Comparison of ENCODE assay signal across 8 cellular contexts in genomic region chr11:65899356-65900124, GRCh38. TPM values are rescaled to one million over a fixed set of nuclear protein-coding genes. Genes with fewer than 3 reads are reported as not detected.
DNase-seq lines count a peak whose midpoint lies in the region; ATAC-seq, FAIRE-seq and TF ChIP-seq lines count a peak whose summit lies in the region.

No MANE protein-coding gene starts in this region.

- peak overlapping the region in 1 of 2 experiments; percentile 97 for H3K23ac ChIP-seq in mesenchymal stem cell (ENCODE audit: low read length in 2 of 2)

- peak overlapping the region; percentile 83 for H4K91ac ChIP-seq in mesenchymal stem cell (ENCODE audit: low read length)

- H2AK5ac ChIP-seq in mesenchymal stem cell (ENCODE audit: low read length, severe bottlenecking): peak overlapping the region; percentile 57

- H3K4me1 ChIP-seq in BE2C: no peaks in the 10 kb centered on the region
- H3K4me1 ChIP-seq in HUES48 (ENCODE audit: control insufficient read depth, insufficient read depth, low read length): peaks cover 9% of the 10 kb centered on the region
- peaks cover 43% of the 10 kb centered on the region for H3K4me1 ChIP-seq in mesenchymal stem cell (ENCODE audit: control insufficient read depth, insufficient read depth, low read depth, low read length)

- peaks cover 2% of the 10 kb centered on the region for H3K79me1 ChIP-seq in mesenchymal stem cell (replicated peaks; ENCODE audit: low read length, poor library complexity, severe bottlenecking)

- TF ChIP-seq CTCF in BE2C (IDR thresholded peaks at IDR 0.05; ENCODE audit: low read depth, low read length): no peak
- TF ChIP-seq CTCF in dorsolateral prefrontal cortex (IDR thresholded peaks at IDR 0.05 in 54 of 56, conservative IDR thresholded peaks at IDR 0.05 in 2 of 56; ENCODE audit: low read depth in 1 of 56, partially characterized antibody in 56 of 56): no peak

- WGBS in mesenchymal stem cell: under 1% methylated on average over 66 of the region's 78 CpGs

- no peak for ATAC-seq in HG02884 (IDR thresholded peaks at IDR 0.05; ENCODE audit: unreplicated experiment)

- H4K8ac ChIP-seq in mesenchymal stem cell (ENCODE audit: low read length): peak overlapping the region; percentile 84

- peak overlapping the region; percentile 82 for H2BK120ac ChIP-seq in mesenchymal stem cell (ENCODE audit: low read depth, low read length)

- intact Hi-C loops in dorsolateral prefrontal cortex (cut with DNase I): no loop called here

- FAIRE-seq in H54 (lab: Jason Lieb, UNC): no peak

- no peaks in the 10 kb centered on the region for H3K36me3 ChIP-seq in BE2C
- H3K36me3 ChIP-seq in HUES48 (ENCODE audit: control insufficient read depth, insufficient read depth, low read length): no peaks in the 10 kb centered on the region
- peaks cover 23 to 30% of the 10 kb centered on the region in 2 experiments for H3K36me3 ChIP-seq in mesenchymal stem cell (ENCODE audit: control insufficient read depth in 1 of 2, insufficient read depth in 2 of 2, low read depth in 1 of 2, low read length in 2 of 2)

- H3K14ac ChIP-seq in mesenchymal stem cell (ENCODE audit: low read length in 2 of 2): peak overlapping the region in 1 of 2 experiments; percentile 94

- H3K4me3 ChIP-seq in BE2C (ENCODE audit: low read depth, low read length) (no peak overlapping the region), HUES48 (ENCODE audit: low read depth, low read length) (peak overlapping the region; percentile 64), dorsolateral prefrontal cortex (peak overlapping the region; percentile 38 to 72 (median 57)), mesenchymal stem cell (ENCODE audit: insufficient read depth in 1 of 2, low read depth in 1 of 2, low read length in 2 of 2) (peak overlapping the region; percentile 80 to 98)

- no peak for TF ChIP-seq POLR2A in H54 (IDR thresholded peaks at IDR 0.05; ENCODE audit: low read depth, low read length)

- H3K9ac ChIP-seq in HUES48 (ENCODE audit: low read depth, low read length) (peak overlapping the region; percentile 69), mesenchymal stem cell (ENCODE audit: low read length) (peak overlapping the region; percentile 100)

- peak overlapping the region; percentile 39 for H2AFZ ChIP-seq in mesenchymal stem cell (ENCODE audit: low read depth, low read length)

- H3K27ac ChIP-seq in HUES48 (ENCODE audit: low read depth, low read length) (peak overlapping the region; percentile 87), dorsolateral prefrontal cortex (peak overlapping the region in 7 of 59 donors; percentile 2 to 58 (median 24)), mesenchymal stem cell (ENCODE audit: low read length, poor library complexity, severe bottlenecking) (peak overlapping the region; percentile 94)

- peak overlapping the region; percentile 95 for H2BK5ac ChIP-seq in mesenchymal stem cell (ENCODE audit: low read depth, low read length, poor library complexity, severe bottlenecking)

- peak overlapping the region; percentile 80 to 91 for H3K4ac ChIP-seq in mesenchymal stem cell (ENCODE audit: low read depth in 1 of 2, low read length in 2 of 2)

- H3K4me2 ChIP-seq in mesenchymal stem cell (ENCODE audit: low read length, poor library complexity, severe bottlenecking): peak overlapping the region; percentile 92

- peak overlapping the region; percentile 73 for H2BK15ac ChIP-seq in mesenchymal stem cell (ENCODE audit: low read depth, poor library complexity, severe bottlenecking)

- H3K18ac ChIP-seq in mesenchymal stem cell (ENCODE audit: low read depth in 1 of 2, low read length in 2 of 2): peak overlapping the region; percentile 78 to 95

- H2BK12ac ChIP-seq in mesenchymal stem cell (ENCODE audit: low read length in 2 of 2): peak overlapping the region; percentile 38 to 95

- peak; percentile 47 for DNase-seq in BE2C
- DNase-seq in activated CD4-positive, alpha-beta T cell treated with anti-CD3 and anti-CD28 coated beads for 24 hours (ENCODE audit: low read depth in 2 of 2): peak; percentile 64 to 74
- DNase-seq in dorsolateral prefrontal cortex: peak in 1 of 10 donors; percentile 64
- DNase-seq in mesenchymal stem cell: peak; percentile 88
- DNase-seq in stimulated activated CD8-positive, alpha-beta memory T cell treated with anti-CD3 and anti-CD28 coated beads, Interleukin-7, amount 100 ng/mL, for 24 hours (ENCODE audit: low read depth): peak; percentile 58
- no peak for DNase-seq in H54 (ENCODE audit: insufficient read length, low spot score)

- H3K27me3 ChIP-seq in BE2C: peaks cover 56% of the 10 kb centered on the region
- peaks cover 55% of the 10 kb centered on the region for H3K27me3 ChIP-seq in HUES48 (ENCODE audit: control insufficient read depth, insufficient read depth, low read length)
- peaks cover 0 to 17% (median 7%) of the 10 kb centered on the region in 45 donors for H3K27me3 ChIP-seq in dorsolateral prefrontal cortex
- H3K27me3 ChIP-seq in mesenchymal stem cell (ENCODE audit: control insufficient read depth in 1 of 2, insufficient read depth in 1 of 2, low read length in 2 of 2): no peaks in the 10 kb centered on the region

- no peaks in the 10 kb centered on the region; the same call in 1 of the 2 replicates for H3K9me3 ChIP-seq in BE2C
- no peaks in the 10 kb centered on the region for H3K9me3 ChIP-seq in HUES48 (ENCODE audit: control insufficient read depth, insufficient read depth, low read length)
- no peaks in the 10 kb centered on the region for H3K9me3 ChIP-seq in mesenchymal stem cell (ENCODE audit: control insufficient read depth, low read length)

RNA-seq across cellular contexts. Expression of gene FOSL1, which starts 0.6 kb away (rescaled TPM):
- not detected for polyA plus RNA-seq in BE2C (2012; ENCODE audit: insufficient read depth, insufficient read length, low read depth)
- total RNA-seq in dorsolateral prefrontal cortex: 1 to 10 TPM in 55 of 120 experiments, under 1 TPM in 41, not detected in 24; 0.30 to 6.6 (median 1.2) TPM
- 40.2 TPM for polyA plus RNA-seq in mesenchymal stem cell (2013, experiment 1 of 2)
- 38.9 TPM for polyA plus RNA-seq in mesenchymal stem cell (2013, experiment 2 of 2)

RNA-seq across cellular contexts. Expression of gene CCDC85B, which starts 9.1 kb away (rescaled TPM):
- polyA plus RNA-seq in BE2C (2012; ENCODE audit: insufficient read depth, insufficient read length, low read depth): 205 TPM
- 100 to 1,000 TPM in 4 of 120 experiments, 10 to 100 TPM in 116; 37.7 to 126 (median 71.6) TPM for total RNA-seq in dorsolateral prefrontal cortex
- polyA plus RNA-seq in mesenchymal stem cell (2013, experiment 1 of 2): 16.4 TPM
- polyA plus RNA-seq in mesenchymal stem cell (2013, experiment 2 of 2): 16.3 TPM

RNA-seq across cellular contexts. Expression of gene FIBP, which starts 11.3 kb away (rescaled TPM):
- 385 TPM for polyA plus RNA-seq in BE2C (2012; ENCODE audit: insufficient read depth, insufficient read length, low read depth)
- 100 to 1,000 TPM in 19 of 120 experiments, 10 to 100 TPM in 101; 56.1 to 115 (median 86.6) TPM for total RNA-seq in dorsolateral prefrontal cortex
- 105 TPM for polyA plus RNA-seq in mesenchymal stem cell (2013, experiment 1 of 2)
- 106 TPM for polyA plus RNA-seq in mesenchymal stem cell (2013, experiment 2 of 2)

RNA-seq across cellular contexts. Expression of gene C11orf68, which starts 19.3 kb away (rescaled TPM):
- polyA plus RNA-seq in BE2C (2012; ENCODE audit: insufficient read depth, insufficient read length, low read depth): 197 TPM
- 10 to 100 TPM; 53.5 to 95.7 (median 73.6) TPM for total RNA-seq in dorsolateral prefrontal cortex
- 38.9 TPM for polyA plus RNA-seq in mesenchymal stem cell (2013, experiment 1 of 2)
- polyA plus RNA-seq in mesenchymal stem cell (2013, experiment 2 of 2): 38.2 TPM

RNA-seq across cellular contexts. Expression of gene DRAP1, which starts 19.7 kb away (rescaled TPM):
- polyA plus RNA-seq in BE2C (2012; ENCODE audit: insufficient read depth, insufficient read length, low read depth): 296 TPM
- 100 to 1,000 TPM in 49 of 120 experiments, 10 to 100 TPM in 71; 54.9 to 148 (median 96.3) TPM for total RNA-seq in dorsolateral prefrontal cortex
- 177 TPM for polyA plus RNA-seq in mesenchymal stem cell (2013, experiment 1 of 2)
- 180 TPM for polyA plus RNA-seq in mesenchymal stem cell (2013, experiment 2 of 2)
